In genomic region chr4:136443006-136443405, GRCh38 we compare ENCODE assay signal across 31 cellular contexts.
"Had no signal": no experiment of that assay in that cellular context is flagged by ENCODE, and none has a peak within 500 bp of the region (broad histone marks: within the 10 kb centered on the region; RNA-seq: fewer than 3 reads in every experiment).

No MANE protein-coding gene starts in this region.

- H3K36me3 ChIP-seq: brain microvascular endothelial cell, esophagus muscularis mucosa, gastrocnemius medialis, heart left ventricle had no signal

- H3K4me3 Mint-ChIP-seq: activated CD4-positive, alpha-beta memory T cell treated with anti-CD3 and anti-CD28 coated beads for 36 hours; activated CD4-positive, alpha-beta T cell treated with anti-CD3 and anti-CD28 coated beads for 36 hours; activated CD4-positive, alpha-beta T cell treated with anti-CD3 and anti-CD28 coated beads, Interleukin-2, amount 10 ng/mL, durations not matched to agents 24 days and 14 days; activated CD8-positive, alpha-beta T cell treated with anti-CD3 and anti-CD28 coated beads, Interleukin-2, amount 10 ng/mL, durations not matched to agents 7 days and 5 days; activated naive CD8-positive, alpha-beta T cell; activated T-cell treated with anti-CD3 and anti-CD28 coated beads, Interleukin-2, amount 50 U/mL, for 4 hours; activated T-helper 17 cell treated with anti-CD3 and anti-CD28 coated beads, Interleukin-2, amount 50 U/mL, for 72 hours; effector memory CD8-positive, alpha-beta T cell; T-helper 17 cell; T-helper 2 cell treated with Interferon-gamma antibody and Interleukin-4, amounts not matched to agents 5 μg/mL and 100 μg/mL, for 36 hours had no signal

- H3K27me3 ChIP-seq: brain microvascular endothelial cell, esophagus muscularis mucosa, foreskin keratinocyte, gastrocnemius medialis, heart left ventricle had no signal

- H3K36me3 Mint-ChIP-seq: activated CD4-positive, alpha-beta memory T cell treated with anti-CD3 and anti-CD28 coated beads for 36 hours; activated naive CD8-positive, alpha-beta T cell had no signal

- H3K4me1 Mint-ChIP-seq: activated CD4-positive, alpha-beta T cell treated with anti-CD3 and anti-CD28 coated beads for 36 hours; activated CD4-positive, alpha-beta T cell treated with anti-CD3 and anti-CD28 coated beads, Interleukin-2, amount 10 ng/mL, durations not matched to agents 24 days and 14 days; activated T-helper 17 cell treated with anti-CD3 and anti-CD28 coated beads, Interleukin-2, amount 50 U/mL, for 72 hours; T-helper 17 cell had no signal

- ATAC-seq: activated CD4-positive, alpha-beta T cell treated with anti-CD3 and anti-CD28 coated beads for 36 hours; activated CD8-positive, alpha-beta T cell treated with anti-CD3 and anti-CD28 coated beads, Interleukin-2, amount 10 ng/mL, durations not matched to agents 7 days and 5 days; activated T-helper 17 cell treated with anti-CD3 and anti-CD28 coated beads, Interleukin-2, amount 50 U/mL, for 72 hours; effector memory CD8-positive, alpha-beta T cell; foreskin keratinocyte; gastrocnemius medialis; heart left ventricle; T-helper 17 cell had no signal

- H3K9me3 ChIP-seq: esophagus muscularis mucosa, gastrocnemius medialis, heart left ventricle had no signal

- H3K27ac Mint-ChIP-seq: activated CD4-positive, alpha-beta memory T cell treated with anti-CD3 and anti-CD28 coated beads for 36 hours; activated CD4-positive, alpha-beta T cell treated with anti-CD3 and anti-CD28 coated beads for 36 hours; activated CD4-positive, alpha-beta T cell treated with anti-CD3 and anti-CD28 coated beads, Interleukin-2, amount 10 ng/mL, durations not matched to agents 24 days and 14 days; activated CD8-positive, alpha-beta T cell treated with anti-CD3 and anti-CD28 coated beads, Interleukin-2, amount 10 ng/mL, durations not matched to agents 7 days and 5 days; activated naive CD8-positive, alpha-beta T cell; activated T-helper 17 cell treated with anti-CD3 and anti-CD28 coated beads, Interleukin-2, amount 50 U/mL, for 72 hours; effector memory CD8-positive, alpha-beta T cell; T-helper 17 cell; T-helper 2 cell treated with Interferon-gamma antibody and Interleukin-4, amounts not matched to agents 5 μg/mL and 100 μg/mL, for 36 hours had no signal

- H3K27ac ChIP-seq: brain microvascular endothelial cell, esophagus muscularis mucosa, foreskin keratinocyte, gastrocnemius medialis, heart left ventricle had no signal

- H3K9me3 Mint-ChIP-seq: activated CD4-positive, alpha-beta memory T cell treated with anti-CD3 and anti-CD28 coated beads for 36 hours; activated CD4-positive, alpha-beta T cell treated with anti-CD3 and anti-CD28 coated beads, Interleukin-2, amount 10 ng/mL, durations not matched to agents 24 days and 14 days; activated T-cell treated with anti-CD3 and anti-CD28 coated beads, Interleukin-2, amount 50 U/mL, for 4 hours; activated T-helper 17 cell treated with anti-CD3 and anti-CD28 coated beads, Interleukin-2, amount 50 U/mL, for 72 hours; effector memory CD8-positive, alpha-beta T cell; T-helper 2 cell treated with Interferon-gamma antibody and Interleukin-4, amounts not matched to agents 5 μg/mL and 100 μg/mL, for 36 hours had no signal

- DNase-seq: activated CD4-positive, alpha-beta memory T cell treated with anti-CD3 and anti-CD28 coated beads for 36 hours; activated CD4-positive, alpha-beta T cell treated with anti-CD3 and anti-CD28 coated beads for 36 hours; activated CD4-positive, alpha-beta T cell treated with anti-CD3 and anti-CD28 coated beads, Interleukin-2, amount 10 ng/mL, durations not matched to agents 24 days and 14 days; activated CD4-positive, CD25-positive, alpha-beta regulatory T cell; activated CD4-positive, CD25-positive, alpha-beta regulatory T cell treated with anti-CD3 and anti-CD28 coated beads, Interleukin-2, amount 50 U/mL, for 72 hours; activated CD8-positive, alpha-beta T cell treated with anti-CD3 and anti-CD28 coated beads, Interleukin-2, amount 10 ng/mL, durations not matched to agents 7 days and 5 days; activated effector memory CD4-positive, alpha-beta T cell treated with Interleukin-2 at 50 U/mL for 16 hours; activated gamma-delta T cell treated with Interleukin-2 at 50 U/mL for 16 hours; activated naive CD4-positive, alpha-beta T cell treated with anti-CD3 and anti-CD28 coated beads, Interleukin-2, amount 50 U/mL, for 16 hours; activated naive CD4-positive, alpha-beta T cell treated with Interleukin-2 at 50 U/mL for 16 hours; activated T-cell treated with anti-CD3 and anti-CD28 coated beads, Interleukin-2, amount 50 U/mL, for 4 hours; amniotic stem cell; anterior cingulate cortex; brain microvascular endothelial cell; caudate nucleus; cortex of kidney; dermis blood vessel endothelial cell; effector CD4-positive, alpha-beta T cell; effector memory CD8-positive, alpha-beta T cell; erythroblast; foreskin keratinocyte; gastrocnemius medialis; glutamatergic neuron; heart left ventricle; T-helper 1 cell; T-helper 17 cell; T1000 had no signal

- H3K4me3 ChIP-seq: esophagus muscularis mucosa, gastrocnemius medialis, heart left ventricle had no signal

- H3K27me3 Mint-ChIP-seq: activated CD4-positive, alpha-beta memory T cell treated with anti-CD3 and anti-CD28 coated beads for 36 hours; activated CD4-positive, alpha-beta T cell treated with anti-CD3 and anti-CD28 coated beads for 36 hours; activated CD4-positive, alpha-beta T cell treated with anti-CD3 and anti-CD28 coated beads, Interleukin-2, amount 10 ng/mL, durations not matched to agents 24 days and 14 days; activated naive CD8-positive, alpha-beta T cell; activated T-helper 17 cell treated with anti-CD3 and anti-CD28 coated beads, Interleukin-2, amount 50 U/mL, for 72 hours; effector memory CD8-positive, alpha-beta T cell; T-helper 17 cell had no signal

- H3K4me1 ChIP-seq: esophagus muscularis mucosa, foreskin keratinocyte, gastrocnemius medialis, heart left ventricle had no signal
